ENCODE assay signal across 8 cellular contexts in the genomic region with DNA sequence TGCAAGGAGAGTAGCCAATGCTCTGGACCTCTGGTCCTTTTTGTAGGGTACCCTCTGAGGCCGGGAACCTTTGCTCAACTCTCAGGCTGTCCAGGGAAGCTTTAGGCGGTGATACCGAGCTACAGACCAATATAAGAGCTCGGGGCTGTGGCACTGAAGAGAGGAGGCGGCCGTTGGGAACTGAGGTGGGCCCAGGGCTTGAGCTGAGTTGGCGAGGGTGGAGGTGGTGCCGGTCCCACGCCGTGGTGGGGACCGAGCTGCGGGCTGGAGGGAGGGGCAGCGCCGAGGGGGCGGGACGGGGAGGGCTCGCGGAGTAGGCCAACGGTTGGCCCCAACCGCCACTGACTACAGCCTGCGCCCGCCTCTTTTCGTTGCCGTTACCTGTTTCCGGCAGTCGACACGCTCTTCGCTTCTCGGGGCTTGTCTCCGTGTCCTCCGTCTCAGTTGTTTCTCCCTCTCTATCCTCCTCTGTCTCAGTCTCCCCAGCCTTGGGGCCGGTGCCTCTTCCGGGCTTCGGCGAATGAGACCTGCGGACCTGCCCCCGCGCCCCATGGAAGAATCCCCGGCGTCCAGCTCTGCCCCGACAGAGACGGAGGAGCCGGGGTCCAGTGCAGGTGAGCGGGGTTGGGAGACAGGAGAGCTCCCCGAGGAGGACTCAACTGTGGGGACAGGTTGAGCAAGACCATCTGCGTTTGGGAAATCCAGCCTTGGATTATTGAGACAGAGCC. TPM values are rescaled to one million over a fixed set of nuclear protein-coding genes. Genes with fewer than 3 reads are reported as not detected.
DNase-seq lines count a peak whose midpoint lies in the region; ATAC-seq and TF ChIP-seq lines count a peak whose summit lies in the region.

A gene with protein sequence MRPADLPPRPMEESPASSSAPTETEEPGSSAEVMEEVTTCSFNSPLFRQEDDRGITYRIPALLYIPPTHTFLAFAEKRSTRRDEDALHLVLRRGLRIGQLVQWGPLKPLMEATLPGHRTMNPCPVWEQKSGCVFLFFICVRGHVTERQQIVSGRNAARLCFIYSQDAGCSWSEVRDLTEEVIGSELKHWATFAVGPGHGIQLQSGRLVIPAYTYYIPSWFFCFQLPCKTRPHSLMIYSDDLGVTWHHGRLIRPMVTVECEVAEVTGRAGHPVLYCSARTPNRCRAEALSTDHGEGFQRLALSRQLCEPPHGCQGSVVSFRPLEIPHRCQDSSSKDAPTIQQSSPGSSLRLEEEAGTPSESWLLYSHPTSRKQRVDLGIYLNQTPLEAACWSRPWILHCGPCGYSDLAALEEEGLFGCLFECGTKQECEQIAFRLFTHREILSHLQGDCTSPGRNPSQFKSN (plus strand): TSS at position 393 of the 728 bp plus-strand sequence. CDS start 128 bp downstream, at position 521.

- 0 out of 2 replicates have a peak, but pooled peaks cover 3% of the 10 kb centered on the region for H3K36me3 Mint-ChIP-seq in WTC11

- DNase-seq in AG08395 (ENCODE audit: low spot score) = peak; percentile 85
- DNase-seq in NCI-H2196 treated with DMSO at 0.1 percent for 48 hours (lab: John Stamatoyannopoulos, UW; ENCODE audit: unreplicated experiment) = peak; percentile 72
- peak; percentile 81 for DNase-seq in WTC11 (ENCODE audit: low spot score)
- DNase-seq in cardiac fibroblast (ENCODE audit: low read depth in 2 of 2) = peak; percentile 71 to 79
- peak; percentile 76 for DNase-seq in iris pigment epithelial cell (ENCODE audit: low read depth)
- DNase-seq in stimulated activated CD4-positive, alpha-beta T cell treated with anti-CD3 and anti-CD28 coated beads, Interleukin-12 subunit alpha, Interleukin-12 subunit beta, amount 100 ng/mL, for 48 hours (ENCODE audit: low read depth in 2 of 3, low spot score in 1 of 3) = peak; percentile 65 to 81 (median 65)

- peak within 1 kb of the TSS; percentile 96 for H3K4me3 Mint-ChIP-seq in WTC11

- no peaks in the 10 kb centered on the region for H3K9me3 Mint-ChIP-seq in WTC11

- CTCF ChIA-PET in WTC11 (lab: Charles Lee) = interaction anchor here (1.0 to 2.1 kb wide), 8 partner anchors 34 to 288 kb away, joined by 3 to 9 read pairs (median 4); no protein-coding TSS in a partner anchor

- H3K4me1 Mint-ChIP-seq in WTC11 = peaks cover 13% of the 10 kb centered on the region

- ATAC-seq in GM18873 (IDR thresholded peaks at IDR 0.05; ENCODE audit: low FRiP score, unreplicated experiment) = peak; percentile 78
- peak; percentile 86 for ATAC-seq in HG03139 (IDR thresholded peaks at IDR 0.05; ENCODE audit: unreplicated experiment)
- ATAC-seq in WTC11 = peak; percentile 93

- TF ChIP-seq CTCF in WTC11 (IDR thresholded peaks at IDR 0.05) = no peak
- no peak for TF ChIP-seq CTCF in cardiac fibroblast (IDR thresholded peaks at IDR 0.05; ENCODE audit: low read depth, low read length)

- H3K27me3 Mint-ChIP-seq in WTC11 (ENCODE audit: low read depth) = peaks cover 2% of the 10 kb centered on the region; the same call in 1 of the 2 replicates

- H3K4me3 ChIP-seq in cardiac fibroblast (replicated peaks in 1 of 2; ENCODE audit: low read depth in 2 of 2, low read length in 2 of 2) = peak within 1 kb of the TSS; percentile 74 to 78

- POLR2A ChIA-PET in WTC11 (lab: Charles Lee) = interaction anchor here (0.6 to 1.3 kb wide), 3 partner anchors 40 to 372 kb away, joined by 3 to 8 read pairs (median 7); a partner anchor contains a TSS

- H3K27ac Mint-ChIP-seq in WTC11 = peak within 1 kb of the TSS; percentile 87

TF ChIP-seq in WTC11, 78 proteins besides CTCF, POLR2A, EP300 and RAD21:
- TF ChIP-seq, protein P1, sequence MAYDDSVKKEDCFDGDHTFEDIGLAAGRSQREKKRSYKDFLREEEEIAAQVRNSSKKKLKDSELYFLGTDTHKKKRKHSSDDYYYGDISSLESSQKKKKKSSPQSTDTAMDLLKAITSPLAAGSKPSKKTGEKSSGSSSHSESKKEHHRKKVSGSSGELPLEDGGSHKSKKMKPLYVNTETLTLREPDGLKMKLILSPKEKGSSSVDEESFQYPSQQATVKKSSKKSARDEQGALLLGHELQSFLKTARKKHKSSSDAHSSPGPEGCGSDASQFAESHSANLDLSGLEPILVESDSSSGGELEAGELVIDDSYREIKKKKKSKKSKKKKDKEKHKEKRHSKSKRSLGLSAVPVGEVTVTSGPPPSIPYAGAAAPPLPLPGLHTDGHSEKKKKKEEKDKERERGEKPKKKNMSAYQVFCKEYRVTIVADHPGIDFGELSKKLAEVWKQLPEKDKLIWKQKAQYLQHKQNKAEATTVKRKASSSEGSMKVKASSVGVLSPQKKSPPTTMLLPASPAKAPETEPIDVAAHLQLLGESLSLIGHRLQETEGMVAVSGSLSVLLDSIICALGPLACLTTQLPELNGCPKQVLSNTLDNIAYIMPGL (CRISPR knock-in tag; IDR thresholded peaks at IDR 0.05) = peak; percentile 56; the same call in 1 of the 2 replicates
- TF ChIP-seq SP1 (CRISPR knock-in tag; conservative IDR thresholded peaks at IDR 0.05) (peak; percentile 62), FOXP1 (CRISPR knock-in tag; IDR thresholded peaks at IDR 0.05; ENCODE audit: borderline replicate concordance) (peak; percentile 38; the same call in 1 of the 2 replicates), MXD4 (CRISPR knock-in tag; IDR thresholded peaks at IDR 0.05; ENCODE audit: borderline replicate concordance) (no peak), OVOL2 (CRISPR knock-in tag; IDR thresholded peaks at IDR 0.05; ENCODE audit: borderline replicate concordance) (no peak), SMAD4 (CRISPR knock-in tag; IDR thresholded peaks at IDR 0.05) (no peak), TCF7 (CRISPR knock-in tag; IDR thresholded peaks at IDR 0.05; ENCODE audit: low read depth) (no peak), ZNF317 (CRISPR knock-in tag; IDR thresholded peaks at IDR 0.05; ENCODE audit: borderline replicate concordance, low read depth) (no peak)
- TF ChIP-seq, protein P2, sequence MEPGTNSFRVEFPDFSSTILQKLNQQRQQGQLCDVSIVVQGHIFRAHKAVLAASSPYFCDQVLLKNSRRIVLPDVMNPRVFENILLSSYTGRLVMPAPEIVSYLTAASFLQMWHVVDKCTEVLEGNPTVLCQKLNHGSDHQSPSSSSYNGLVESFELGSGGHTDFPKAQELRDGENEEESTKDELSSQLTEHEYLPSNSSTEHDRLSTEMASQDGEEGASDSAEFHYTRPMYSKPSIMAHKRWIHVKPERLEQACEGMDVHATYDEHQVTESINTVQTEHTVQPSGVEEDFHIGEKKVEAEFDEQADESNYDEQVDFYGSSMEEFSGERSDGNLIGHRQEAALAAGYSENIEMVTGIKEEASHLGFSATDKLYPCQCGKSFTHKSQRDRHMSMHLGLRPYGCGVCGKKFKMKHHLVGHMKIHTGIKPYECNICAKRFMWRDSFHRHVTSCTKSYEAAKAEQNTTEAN (CRISPR knock-in tag; IDR thresholded peaks at IDR 0.05) = 0 out of 2 replicates have a peak, but pooled peaks have one; percentile 40
- TF ChIP-seq, protein P3, sequence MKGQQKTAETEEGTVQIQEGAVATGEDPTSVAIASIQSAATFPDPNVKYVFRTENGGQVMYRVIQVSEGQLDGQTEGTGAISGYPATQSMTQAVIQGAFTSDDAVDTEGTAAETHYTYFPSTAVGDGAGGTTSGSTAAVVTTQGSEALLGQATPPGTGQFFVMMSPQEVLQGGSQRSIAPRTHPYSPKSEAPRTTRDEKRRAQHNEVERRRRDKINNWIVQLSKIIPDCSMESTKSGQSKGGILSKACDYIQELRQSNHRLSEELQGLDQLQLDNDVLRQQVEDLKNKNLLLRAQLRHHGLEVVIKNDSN (CRISPR knock-in tag; IDR thresholded peaks at IDR 0.05) = no peak
- TF ChIP-seq, protein P4, sequence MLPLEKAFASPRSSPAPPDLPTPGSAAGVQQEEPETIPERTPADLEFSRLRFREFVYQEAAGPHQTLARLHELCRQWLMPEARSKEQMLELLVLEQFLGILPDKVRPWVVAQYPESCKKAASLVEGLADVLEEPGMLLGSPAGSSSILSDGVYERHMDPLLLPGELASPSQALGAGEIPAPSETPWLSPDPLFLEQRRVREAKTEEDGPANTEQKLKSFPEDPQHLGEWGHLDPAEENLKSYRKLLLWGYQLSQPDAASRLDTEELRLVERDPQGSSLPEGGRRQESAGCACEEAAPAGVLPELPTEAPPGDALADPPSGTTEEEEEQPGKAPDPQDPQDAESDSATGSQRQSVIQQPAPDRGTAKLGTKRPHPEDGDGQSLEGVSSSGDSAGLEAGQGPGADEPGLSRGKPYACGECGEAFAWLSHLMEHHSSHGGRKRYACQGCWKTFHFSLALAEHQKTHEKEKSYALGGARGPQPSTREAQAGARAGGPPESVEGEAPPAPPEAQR (CRISPR knock-in tag; IDR thresholded peaks at IDR 0.05) = no peak
- TF ChIP-seq, protein P5, sequence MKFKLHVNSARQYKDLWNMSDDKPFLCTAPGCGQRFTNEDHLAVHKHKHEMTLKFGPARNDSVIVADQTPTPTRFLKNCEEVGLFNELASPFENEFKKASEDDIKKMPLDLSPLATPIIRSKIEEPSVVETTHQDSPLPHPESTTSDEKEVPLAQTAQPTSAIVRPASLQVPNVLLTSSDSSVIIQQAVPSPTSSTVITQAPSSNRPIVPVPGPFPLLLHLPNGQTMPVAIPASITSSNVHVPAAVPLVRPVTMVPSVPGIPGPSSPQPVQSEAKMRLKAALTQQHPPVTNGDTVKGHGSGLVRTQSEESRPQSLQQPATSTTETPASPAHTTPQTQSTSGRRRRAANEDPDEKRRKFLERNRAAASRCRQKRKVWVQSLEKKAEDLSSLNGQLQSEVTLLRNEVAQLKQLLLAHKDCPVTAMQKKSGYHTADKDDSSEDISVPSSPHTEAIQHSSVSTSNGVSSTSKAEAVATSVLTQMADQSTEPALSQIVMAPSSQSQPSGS (CRISPR knock-in tag; IDR thresholded peaks at IDR 0.05; ENCODE audit: borderline replicate concordance, low read depth) = no peak
- TF ChIP-seq, protein P6, sequence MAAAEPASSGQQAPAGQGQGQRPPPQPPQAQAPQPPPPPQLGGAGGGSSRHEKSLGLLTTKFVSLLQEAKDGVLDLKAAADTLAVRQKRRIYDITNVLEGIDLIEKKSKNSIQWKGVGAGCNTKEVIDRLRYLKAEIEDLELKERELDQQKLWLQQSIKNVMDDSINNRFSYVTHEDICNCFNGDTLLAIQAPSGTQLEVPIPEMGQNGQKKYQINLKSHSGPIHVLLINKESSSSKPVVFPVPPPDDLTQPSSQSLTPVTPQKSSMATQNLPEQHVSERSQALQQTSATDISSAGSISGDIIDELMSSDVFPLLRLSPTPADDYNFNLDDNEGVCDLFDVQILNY (CRISPR knock-in tag; IDR thresholded peaks at IDR 0.05) = no peak

RNA-seq across cellular contexts. Expression of the gene that starts here (rescaled TPM):
- total RNA-seq in WTC11 (2021) = 13.5 to 16.4 TPM (median 15.9 TPM) in 3 replicates

Comparison
In these comparisons a context has a peak if more than half of its experiments do, and no peak if none do; other contexts are left out.
1. Peak in every context shown above with its lines: DNase-seq, ATAC-seq and H3K4me3 ChIP-seq.